In the genomic region with DNA sequence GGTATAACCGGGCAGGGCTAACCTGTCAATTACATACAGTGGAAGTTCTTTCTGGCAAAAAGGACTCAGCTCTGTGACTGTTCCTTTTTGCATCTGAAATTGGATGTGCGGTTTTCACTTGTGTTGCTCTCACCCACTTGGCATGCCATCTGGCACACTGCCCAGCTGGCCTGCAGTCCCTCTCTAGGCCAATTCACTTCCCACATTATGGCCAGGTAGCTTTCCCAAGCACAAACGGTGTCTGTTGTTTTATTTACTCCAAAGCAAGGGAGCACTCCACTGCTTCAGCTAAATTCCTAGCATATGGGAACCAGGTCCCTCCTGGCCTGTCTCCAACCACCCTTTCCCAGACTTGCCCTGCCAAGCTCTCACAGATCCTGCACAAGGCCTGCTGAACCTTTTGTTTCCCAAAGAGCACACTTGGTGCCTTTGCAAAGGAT, we compare ENCODE assay signal across 8 cellular contexts.
DNase-seq lines count a peak whose midpoint lies in the region; ATAC-seq and TF ChIP-seq lines count a peak whose summit lies in the region.

No MANE protein-coding gene starts in this region.

- no peaks in the 10 kb centered on the region for H3K9me3 ChIP-seq in mucosa of descending colon

- peaks cover 3% of the 10 kb centered on the region for H3K36me3 ChIP-seq in mucosa of descending colon (ENCODE audit: low read depth)

- peak; percentile 17 for DNase-seq in GM03348 (ENCODE audit: low spot score)
- DNase-seq in NCI-H2196 treated with DMSO at 0.1 percent for 48 hours (lab: John Stamatoyannopoulos, UW; ENCODE audit: unreplicated experiment): peak; percentile 41
- DNase-seq in choroid plexus epithelial cell (ENCODE audit: low read depth): peak; percentile 6
- DNase-seq in mucosa of descending colon: peak in 2 of 3 donors; percentile 41 to 51
- DNase-seq in 8988T: no peak

- ATAC-seq in mucosa of descending colon: peak; percentile 42
- no peak for ATAC-seq in GM18517 (IDR thresholded peaks at IDR 0.05; ENCODE audit: unreplicated experiment)
- ATAC-seq in GM18520 (IDR thresholded peaks at IDR 0.05; ENCODE audit: unreplicated experiment): no peak
- ATAC-seq in HG02885 (IDR thresholded peaks at IDR 0.05; ENCODE audit: poor library complexity, unreplicated experiment): no peak

- H3K4me3 ChIP-seq in choroid plexus epithelial cell (ENCODE audit: low read depth, low read length) (no peak overlapping the region), mucosa of descending colon (no peak overlapping the region)

- TF ChIP-seq CTCF in choroid plexus epithelial cell (conservative IDR thresholded peaks at IDR 0.05; ENCODE audit: low read depth, low read length) (no peak), mucosa of descending colon (IDR thresholded peaks at IDR 0.05) (no peak)

- peaks cover 11% of the 10 kb centered on the region for H3K4me1 ChIP-seq in mucosa of descending colon (ENCODE audit: low read depth)

- intact Hi-C loops in mucosa of descending colon (cut with DNase I, micrococcal nuclease): no loop called here
